Comparison of ENCODE assay signal across 23 cellular contexts in the genomic region with DNA sequence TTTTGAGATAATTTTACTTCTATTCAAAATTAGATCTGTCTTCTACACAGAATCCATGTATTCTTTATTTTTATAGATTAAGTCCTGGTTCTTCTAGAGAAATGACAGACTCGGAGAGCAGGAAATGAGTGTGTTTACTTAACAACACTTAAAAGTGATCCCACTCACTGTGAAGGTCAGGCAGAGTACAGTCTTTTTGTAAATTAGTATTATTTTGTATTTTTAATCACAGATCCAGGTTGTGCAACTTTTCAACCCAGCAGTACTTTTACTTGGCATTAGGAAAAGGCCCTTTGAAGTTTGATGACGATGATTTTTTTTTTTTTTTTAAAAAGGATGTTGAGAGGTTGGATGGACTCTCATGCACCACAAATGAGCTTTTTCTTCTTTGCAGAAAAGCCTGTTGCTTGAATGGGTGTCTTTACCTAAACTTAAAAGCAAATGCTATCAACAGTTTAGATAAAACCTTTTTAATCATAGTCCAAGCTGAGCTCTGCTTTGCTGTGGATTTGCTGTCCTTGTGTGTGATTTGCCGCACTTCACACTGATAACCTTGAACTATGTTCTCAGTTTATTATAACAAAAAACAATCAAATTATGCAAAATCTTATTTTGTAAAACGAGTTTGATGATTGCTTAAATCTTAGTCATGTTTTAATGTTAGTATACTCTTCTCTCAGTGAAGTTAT.
"Had no signal": no experiment of that assay in that cellular context is flagged by ENCODE, and none has a peak within 500 bp of the region (broad histone marks: within the 10 kb centered on the region; RNA-seq: fewer than 3 reads in every experiment).

No MANE protein-coding gene starts in this region.

- H3K36me3 Mint-ChIP-seq: brain had no signal

- H3K27me3 Mint-ChIP-seq: activated B cell treated with CpG ODN at 0.5 μM for 24 hours, progenitor cell of endocrine pancreas had no signal

- H3K9me3 Mint-ChIP-seq: activated B cell treated with CpG ODN at 0.5 μM for 24 hours; activated naive CD4-positive, alpha-beta T cell treated with anti-CD3 and anti-CD28 coated beads for 36 hours; activated T-cell treated with anti-CD3 and anti-CD28 coated beads, Interleukin-2, amount 50 U/mL, for 4 hours; activated T-helper 2 cell treated with anti-CD3 and anti-CD28 coated beads, Interferon-gamma antibody, Interleukin-2, Interleukin-4, amounts not matched to agents 10 μg/mL and 5 μg/mL and 100 μg/mL, durations not matched to agents 14 hours and 24 hours and 36 hours; T-helper 1 cell treated with Interleukin-12 subunit alpha and Interleukin-12 subunit beta and Interleukin-4 antibody, amounts not matched to agents 30 μg/mL and 1 μg/mL, for 36 hours had no signal

- DNase-seq: activated B cell treated with CpG ODN at 0.5 μM for 24 hours; activated CD4-positive, alpha-beta T cell treated with anti-CD3 and anti-CD28 coated beads for 4 hours; activated CD4-positive, alpha-beta T cell treated with anti-CD3 and anti-CD28 coated beads, Interleukin-2, amount 50 U/mL, for 48 hours; activated CD8-positive, alpha-beta memory T cell treated with anti-CD3 and anti-CD28 coated beads, Interleukin-2, amount 50 U/mL, for 48 hours; activated naive CD4-positive, alpha-beta T cell treated with anti-CD3 and anti-CD28 coated beads for 36 hours; activated T-cell treated with anti-CD3 and anti-CD28 coated beads, Interleukin-2, amount 50 U/mL, for 4 hours; effector memory CD4-positive, alpha-beta T cell; head of caudate nucleus; islet precursor cell; left cardiac atrium; nephron progenitor cell; retina; sigmoid colon; stimulated activated CD4-positive, alpha-beta T cell treated with anti-CD3 and anti-CD28 coated beads, Interleukin-12 subunit alpha, Interleukin-12 subunit beta, amount 100 ng/mL, for 4 hours; stimulated activated CD4-positive, alpha-beta T cell treated with anti-CD3 and anti-CD28 coated beads, Interleukin-4, amount 100 ng/mL, for 4 hours; stimulated activated naive CD8-positive, alpha-beta T cell treated with anti-CD3 and anti-CD28 coated beads, Interleukin-15, Interleukin-2, amounts not matched to agents 100 U/mL and 50 U/mL, for 24 hours; T1000; upper lobe of left lung had no signal

- ATAC-seq: activated T-cell treated with anti-CD3 and anti-CD28 coated beads, Interleukin-2, amount 50 U/mL, for 4 hours; gastroesophageal sphincter; stimulated activated naive CD8-positive, alpha-beta T cell treated with anti-CD3 and anti-CD28 coated beads, Interleukin-15, Interleukin-2, amounts not matched to agents 100 U/mL and 50 U/mL, for 24 hours had no signal

- H3K4me1 ChIP-seq: gastroesophageal sphincter, sigmoid colon, upper lobe of left lung had no signal

- H3K9me3 ChIP-seq: gastroesophageal sphincter, sigmoid colon, upper lobe of left lung had no signal

- H3K4me3 ChIP-seq: gastroesophageal sphincter, sigmoid colon, upper lobe of left lung had no signal

- H3K27ac ChIP-seq: gastroesophageal sphincter, sigmoid colon, upper lobe of left lung had no signal

- H3K36me3 ChIP-seq: gastroesophageal sphincter, sigmoid colon, upper lobe of left lung had no signal

- H3K4me1 Mint-ChIP-seq: activated B cell treated with CpG ODN at 0.5 μM for 24 hours, brain had no signal

- H3K27ac Mint-ChIP-seq: activated B cell treated with CpG ODN at 0.5 μM for 24 hours; activated naive CD4-positive, alpha-beta T cell treated with anti-CD3 and anti-CD28 coated beads for 36 hours; activated T-helper 2 cell treated with anti-CD3 and anti-CD28 coated beads, Interferon-gamma antibody, Interleukin-2, Interleukin-4, amounts not matched to agents 10 μg/mL and 5 μg/mL and 100 μg/mL, durations not matched to agents 14 hours and 24 hours and 36 hours; brain; progenitor cell of endocrine pancreas; T-helper 1 cell treated with Interleukin-12 subunit alpha and Interleukin-12 subunit beta and Interleukin-4 antibody, amounts not matched to agents 30 μg/mL and 1 μg/mL, for 36 hours had no signal

- H3K27me3 ChIP-seq: gastroesophageal sphincter, sigmoid colon, upper lobe of left lung had no signal

- H3K4me3 Mint-ChIP-seq: activated B cell treated with CpG ODN at 0.5 μM for 24 hours; activated naive CD4-positive, alpha-beta T cell treated with anti-CD3 and anti-CD28 coated beads for 36 hours; activated T-cell treated with anti-CD3 and anti-CD28 coated beads, Interleukin-2, amount 50 U/mL, for 4 hours; brain; nephron progenitor cell; T-helper 1 cell treated with Interleukin-12 subunit alpha and Interleukin-12 subunit beta and Interleukin-4 antibody, amounts not matched to agents 30 μg/mL and 1 μg/mL, for 36 hours had no signal
